ENCODE assay signal across 21 cellular contexts in genomic region chr7:1101580-1102431, GRCh38. TPM values are rescaled to one million over a fixed set of nuclear protein-coding genes. Genes with fewer than 3 reads are reported as not detected.
DNase-seq lines count a peak whose midpoint lies in the region; ATAC-seq and TF ChIP-seq lines count a peak whose summit lies in the region.
"Had no signal": no experiment of that assay in that cellular context is flagged by ENCODE, and none has a peak within 500 bp of the region (broad histone marks: within the 10 kb centered on the region; RNA-seq: fewer than 3 reads in every experiment).

No MANE protein-coding gene starts in this region.

- peaks cover 55% of the 10 kb centered on the region for H3K79me2 ChIP-seq in neural progenitor cell (ENCODE audit: low read depth)

- ATAC-seq in HG03460 (IDR thresholded peaks at IDR 0.05; ENCODE audit: unreplicated experiment): no peak
- no peak for ATAC-seq in GM21528 (IDR thresholded peaks at IDR 0.05; ENCODE audit: low FRiP score, unreplicated experiment)
- ATAC-seq: activated naive CD4-positive, alpha-beta T cell treated with anti-CD3 and anti-CD28 coated beads, Interleukin-2, amount 50 U/mL, for 72 hours; gastrocnemius medialis had no signal

- H4K20me1 ChIP-seq in neural progenitor cell (ENCODE audit: low read depth): peaks cover 32% of the 10 kb centered on the region

- H3K27ac Mint-ChIP-seq in IgD-negative memory B cell (peak overlapping the region in 1 of 3 donors; percentile 16), neural progenitor cell (peak overlapping the region; percentile 60)
- H3K27ac Mint-ChIP-seq: activated CD4-positive, alpha-beta T cell treated with anti-CD3 and anti-CD28 coated beads, Interleukin-2, amount 10 ng/mL, durations not matched to agents 24 days and 14 days; activated naive CD4-positive, alpha-beta T cell treated with anti-CD3 and anti-CD28 coated beads, Interleukin-2, amount 50 U/mL, for 72 hours had no signal

- no peaks in the 10 kb centered on the region for H3K9me3 ChIP-seq in neural progenitor cell (ENCODE audit: low read depth)
- H3K9me3 ChIP-seq: gastrocnemius medialis, neutrophil, vagina had no signal

- peak overlapping the region in 3 of 4 donors; percentile 48 to 92 (median 54) for H3K4me3 Mint-ChIP-seq in IgD-negative memory B cell
- H3K4me3 Mint-ChIP-seq in neural progenitor cell: no peak overlapping the region
- H3K4me3 Mint-ChIP-seq: activated CD4-positive, alpha-beta T cell treated with anti-CD3 and anti-CD28 coated beads, Interleukin-2, amount 10 ng/mL, durations not matched to agents 24 days and 14 days had no signal

- no peak overlapping the region for H3K4me2 ChIP-seq in neural progenitor cell

- H3K9ac ChIP-seq in neural progenitor cell: peak overlapping the region; percentile 32

- H3K36me3 Mint-ChIP-seq in IgD-negative memory B cell (peaks cover 9% of the 10 kb centered on the region), neural progenitor cell (peaks cover 12% of the 10 kb centered on the region)

- in situ Hi-C loops in ACHN (cut with HindIII; ENCODE audit: low pct_ligation_motif_present, low pct_unique_long_range_greater_than_20kb, low sequenced_read_pairs): no loop called here

- H3K27me3 Mint-ChIP-seq in IgD-negative memory B cell (peaks cover 18% of the 10 kb centered on the region), neural progenitor cell (ENCODE audit: insufficient read depth, low read depth) (peaks cover 6% of the 10 kb centered on the region)
- H3K27me3 Mint-ChIP-seq: activated CD4-positive, alpha-beta T cell treated with anti-CD3 and anti-CD28 coated beads, Interleukin-2, amount 10 ng/mL, durations not matched to agents 24 days and 14 days had no signal

- peak; percentile 24 for DNase-seq in ACHN
- peak; percentile 85 for DNase-seq in epithelial cell of proximal tubule (ENCODE audit: low read depth)
- no peak for DNase-seq in neural progenitor cell (ENCODE audit: low spot score)
- no peak for DNase-seq in stimulated activated CD4-positive, alpha-beta T cell treated with anti-CD3 and anti-CD28 coated beads, Interleukin-2, amount 100 ng/mL, for 24 hours
- no peak for DNase-seq in germinal center (ENCODE audit: low spot score)
- DNase-seq: activated CD4-positive, alpha-beta T cell treated with anti-CD3 and anti-CD28 coated beads, Interleukin-2, amount 10 ng/mL, durations not matched to agents 24 days and 14 days; Calu3; central memory CD4-positive, alpha-beta T cell; gastrocnemius medialis; GF-D8; mesendoderm; NCI-H1436 treated with DMSO at 0.1 percent for 48 hours; stimulated activated naive CD4-positive, alpha-beta T cell; T1000 had no signal

- H3K4me3 ChIP-seq in epithelial cell of proximal tubule (ENCODE audit: low read depth, low read length) (no peak overlapping the region), neural progenitor cell (no peak overlapping the region)
- H3K4me3 ChIP-seq: gastrocnemius medialis, skin epidermis, vagina had no signal

- peaks cover 3% of the 10 kb centered on the region for H3F3A ChIP-seq in neural progenitor cell (ENCODE audit: low read depth)

- no peak overlapping the region for H2AFZ ChIP-seq in neural progenitor cell (replicated peaks)

- H3K4me1 Mint-ChIP-seq in IgD-negative memory B cell (peaks cover 19 to 26% (median 22%) of the 10 kb centered on the region in 3 donors), neural progenitor cell (peaks cover 54% of the 10 kb centered on the region)

- H3K36me3 ChIP-seq in neural progenitor cell: no peaks in the 10 kb centered on the region
- H3K36me3 ChIP-seq: gastrocnemius medialis, neutrophil, vagina had no signal

- no peaks in the 10 kb centered on the region for H3K27me3 ChIP-seq in neural progenitor cell
- H3K27me3 ChIP-seq: gastrocnemius medialis, neutrophil, vagina had no signal

- H3K9me3 Mint-ChIP-seq in IgD-negative memory B cell (peaks cover 1 to 8% (median 2%) of the 10 kb centered on the region in 3 donors), neural progenitor cell (no peaks in the 10 kb centered on the region)
- H3K9me3 Mint-ChIP-seq: activated CD4-positive, alpha-beta T cell treated with anti-CD3 and anti-CD28 coated beads, Interleukin-2, amount 10 ng/mL, durations not matched to agents 24 days and 14 days had no signal

- TF ChIP-seq CTCF in epithelial cell of proximal tubule (conservative IDR thresholded peaks at IDR 0.05; ENCODE audit: low read depth, low read length) (peak; percentile 9), neural progenitor cell (IDR thresholded peaks at IDR 0.05) (no peak)

- peaks cover 4% of the 10 kb centered on the region for H3K4me1 ChIP-seq in neural progenitor cell

- no peak overlapping the region for H3K27ac ChIP-seq in neural progenitor cell
- H3K27ac ChIP-seq: gastrocnemius medialis, neutrophil, vagina had no signal

RNA-seq across cellular contexts. Expression of gene GPER1, which starts 13.9 kb away (rescaled TPM):
- 0.66 TPM for polyA plus RNA-seq in IgD-negative memory B cell
- total RNA-seq in epithelial cell of proximal tubule: 0.72 and 0.81 TPM in 2 replicates
- total RNA-seq in neural progenitor cell (ENCODE audit: low replicate concordance): 1.2 and 1.3 TPM in 2 replicates
- total RNA-seq: activated CD4-positive, alpha-beta T cell treated with anti-CD3 and anti-CD28 coated beads, Interleukin-2, amount 10 ng/mL, durations not matched to agents 24 days and 14 days; activated naive CD4-positive, alpha-beta T cell treated with anti-CD3 and anti-CD28 coated beads, Interleukin-2, amount 50 U/mL, for 72 hours had no signal

RNA-seq across cellular contexts. Expression of gene GPR146, which starts 57.5 kb away (rescaled TPM):
- 2.6 TPM for polyA plus RNA-seq in IgD-negative memory B cell
- total RNA-seq in epithelial cell of proximal tubule: 0.23 TPM in 1 of 2 replicates, not detected in the other
- total RNA-seq in neural progenitor cell (ENCODE audit: low replicate concordance): 0.79 and 3.5 TPM in 2 replicates

RNA-seq across cellular contexts. Expression of gene ZFAND2A, which starts 58.2 kb away (rescaled TPM):
- 51.1 TPM for polyA plus RNA-seq in IgD-negative memory B cell
- total RNA-seq in epithelial cell of proximal tubule: 17.2 and 32.8 TPM in 2 replicates
- 9.0 and 13.3 TPM in 2 replicates for total RNA-seq in neural progenitor cell (ENCODE audit: low replicate concordance)

Comparison
In these comparisons a context has a peak if more than half of its experiments do, and no peak if none do; other contexts are left out.
1. DNase-seq: peak in ACHN (single experiment) and epithelial cell of proximal tubule (single experiment); none in neural progenitor cell (single experiment), stimulated activated CD4-positive, alpha-beta T cell treated with anti-CD3 and anti-CD28 coated beads, Interleukin-2, amount 100 ng/mL, for 24 hours (0 of 2) and germinal center (single experiment).